20 cellular contexts compared by ENCODE assay signal in genomic region chr3:96478496-96478895, GRCh38.
DNase-seq lines count a peak whose midpoint lies in the region; FAIRE-seq and TF ChIP-seq lines count a peak whose summit lies in the region.
"Had no signal": no experiment of that assay in that cellular context is flagged by ENCODE, and none has a peak within 500 bp of the region (broad histone marks: within the 10 kb centered on the region; RNA-seq: fewer than 3 reads in every experiment).

No MANE protein-coding gene starts in this region.

- dilution Hi-C loops in endothelial cell of umbilical vein (cut with MboI; ENCODE audit: extremely low pct_ligation_motif_present, low sequenced_read_pairs): no loop called here

- TF ChIP-seq POLR2A in endothelial cell of umbilical vein (IDR thresholded peaks at IDR 0.05; ENCODE audit: low read depth, low read length): no peak

- no peaks in the 10 kb centered on the region for H3K4me1 ChIP-seq in endothelial cell of umbilical vein (ENCODE audit: control insufficient read depth, extremely low read depth, insufficient read depth, low read length)

- no peak overlapping the region for H2AFZ ChIP-seq in endothelial cell of umbilical vein (ENCODE audit: low read depth, low read length)

- intact Hi-C loops in endothelial cell of umbilical vein (cut with micrococcal nuclease): no loop called here
- intact Hi-C loops in cardiac septum (cut with DNase I): no loop called here

- H3K9ac ChIP-seq in endothelial cell of umbilical vein (replicated peaks; ENCODE audit: extremely low read depth, insufficient read depth, low read length): no peak overlapping the region

- no TSS peak for BruUV-seq in endothelial cell of umbilical vein (replicated peaks; lab: Mats Ljungman, UMichigan)

- H4K20me1 ChIP-seq in endothelial cell of umbilical vein (replicated peaks; ENCODE audit: control insufficient read depth, extremely low read depth, insufficient read depth, low read length): no peaks in the 10 kb centered on the region

- no peak for TF ChIP-seq CTCF in endothelial cell of umbilical vein (IDR thresholded peaks at IDR 0.05; ENCODE audit: extremely low read depth in 1 of 2, insufficient read depth in 1 of 2, low read depth in 1 of 2, low read length in 2 of 2)

- H3K36me3 ChIP-seq in endothelial cell of umbilical vein (ENCODE audit: control insufficient read depth in 2 of 2, extremely low read depth in 1 of 2, insufficient read depth in 2 of 2, low read length in 2 of 2): no peaks in the 10 kb centered on the region
- H3K36me3 ChIP-seq: MG63 had no signal

- H3K9me3 ChIP-seq in endothelial cell of umbilical vein (replicated peaks; ENCODE audit: control insufficient read depth, insufficient read depth, low read length): no peaks in the 10 kb centered on the region

- POLR2A ChIA-PET in endothelial cell of umbilical vein (lab: Charles Lee): no interaction called here

- H3K9me1 ChIP-seq in endothelial cell of umbilical vein (replicated peaks; ENCODE audit: control insufficient read depth, extremely low read depth, insufficient read depth, low read length): no peaks in the 10 kb centered on the region

- H3K79me2 ChIP-seq in endothelial cell of umbilical vein (ENCODE audit: control insufficient read depth, insufficient read depth, low read length): no peaks in the 10 kb centered on the region

- FAIRE-seq in HTR-8/SVneo (lab: Jason Lieb, UNC) (no peak), endothelial cell of umbilical vein (lab: Jason Lieb, UNC) (no peak)
- FAIRE-seq: G401.6, H54 had no signal

- no peak overlapping the region for H3K4me3 ChIP-seq in endothelial cell of umbilical vein (replicated peaks in 1 of 3; ENCODE audit: insufficient read depth in 1 of 3, low read depth in 1 of 3, low read length in 3 of 3)
- H3K4me3 ChIP-seq: MG63 had no signal

- CTCF ChIA-PET in endothelial cell of umbilical vein (lab: Charles Lee): no interaction called here

- H3K4me2 ChIP-seq in endothelial cell of umbilical vein (ENCODE audit: insufficient read depth, low read length): no peak overlapping the region

- no peaks in the 10 kb centered on the region for H3K27me3 ChIP-seq in endothelial cell of umbilical vein (ENCODE audit: control insufficient read depth in 2 of 2, insufficient read depth in 2 of 2, low read length in 2 of 2)
- H3K27me3 ChIP-seq: MG63 had no signal

- DNase-seq in HTR-8/SVneo (ENCODE audit: insufficient read length, low spot score) (peak; percentile 5), RKO (ENCODE audit: low spot score) (peak; percentile 43), endothelial cell of umbilical vein (ENCODE audit: low read depth, low spot score) (no peak), kidney tubule cell (ENCODE audit: low spot score) (peak; percentile 67), mesenteric fat pad (ENCODE audit: low spot score) (no peak), cardiac septum (ENCODE audit: low spot score) (no peak), COLO668 (lab: John Stamatoyannopoulos, UW; ENCODE audit: unreplicated experiment) (no peak), NCI-H1105 (lab: John Stamatoyannopoulos, UW) (no peak)
- DNase-seq: DMS 273 treated with DMSO at 0.1 percent for 48 hours; HFFc6; IMR-90; MG63; NCI-H1092; NCI-H510A; NCI-H748 treated with DMSO at 0.1 percent for 48 hours; NK-92 treated with Interleukin-12 subunit alpha and Interleukin-12 subunit beta, amount 100 ng/mL, for 24 hours; RPMI8226; SIG-M5 had no signal

- H3K27ac ChIP-seq in endothelial cell of umbilical vein (ENCODE audit: insufficient read depth, low read depth, low read length): no peak overlapping the region

TF ChIP-seq in endothelial cell of umbilical vein, 7 proteins besides CTCF, POLR2A, EP300 and RAD21:
- TF ChIP-seq POLR2AphosphoS5 (IDR thresholded peaks at IDR 0.05; ENCODE audit: insufficient read depth, low read depth, low read length): no peak
- TF ChIP-seq EZH2 (IDR thresholded peaks at IDR 0.05; ENCODE audit: borderline replicate concordance, low read depth, low read length, severe bottlenecking): no peak
- TF ChIP-seq FOS (IDR thresholded peaks at IDR 0.05; ENCODE audit: borderline replicate concordance, insufficient read depth, low read length): peak; percentile 34
- TF ChIP-seq MAX (IDR thresholded peaks at IDR 0.05; ENCODE audit: insufficient read depth, insufficient read length): no peak
- TF ChIP-seq JUN (IDR thresholded peaks at IDR 0.05; ENCODE audit: borderline replicate concordance, insufficient read depth, insufficient read length, low read depth): no peak
- no peak for TF ChIP-seq GATA2 (IDR thresholded peaks at IDR 0.05; ENCODE audit: insufficient read depth, insufficient read length, low read depth, low read length)
- TF ChIP-seq MYC (IDR thresholded peaks at IDR 0.05; ENCODE audit: low read depth, low read length): no peak
TF ChIP-seq in endothelial cell of umbilical vein: peak in this region for 1.

Comparison
In these comparisons a context has a peak if more than half of its experiments do, and no peak if none do; other contexts are left out.
1. DNase-seq: peak in HTR-8/SVneo (single experiment), RKO (single experiment) and kidney tubule cell (single experiment); none in endothelial cell of umbilical vein (single experiment), mesenteric fat pad (single experiment), cardiac septum (single experiment), COLO668 (single experiment) and NCI-H1105 (single experiment).